Comparison of ENCODE assay signal across 18 cellular contexts in the genomic region with DNA sequence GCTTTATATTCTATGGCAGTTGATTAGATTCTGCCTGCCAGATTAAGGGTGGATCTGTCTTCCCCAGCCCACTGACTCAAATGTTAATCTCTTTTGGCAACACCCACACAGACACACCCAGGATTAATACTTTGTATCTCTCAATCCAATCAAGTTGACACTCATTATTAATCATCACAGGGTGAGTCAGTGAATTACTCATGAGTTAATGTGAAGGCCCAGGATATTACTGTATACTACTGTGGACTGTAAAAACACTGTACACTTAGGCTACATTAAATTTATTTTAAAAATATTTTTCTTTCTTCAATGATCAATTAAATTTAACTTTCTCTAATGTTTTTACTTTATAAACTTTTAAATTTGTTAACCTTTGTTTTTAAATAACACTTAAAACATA.
A peak's percentile ranks its signal among the peaks of the same experiment; 100 is the strongest.
DNase-seq lines count a peak whose midpoint lies in the region; ATAC-seq and TF ChIP-seq lines count a peak whose summit lies in the region.
"Had no signal": no experiment of that assay in that cellular context is flagged by ENCODE, and none has a peak within 500 bp of the region (broad histone marks: within the 10 kb centered on the region; RNA-seq: fewer than 3 reads in every experiment).

No MANE protein-coding gene starts in this region.

- no peaks in the 10 kb centered on the region for H3K36me3 Mint-ChIP-seq in activated T-helper 17 cell treated with anti-CD3 and anti-CD28 coated beads, Interleukin-2, amount 50 U/mL, for 72 hours (ENCODE audit: low read depth)
- H3K36me3 Mint-ChIP-seq: CD4-positive, alpha-beta memory T cell had no signal

- H3K27me3 ChIP-seq in foreskin keratinocyte: no peaks in the 10 kb centered on the region

- no peaks in the 10 kb centered on the region for H3K27me3 Mint-ChIP-seq in activated T-helper 17 cell treated with anti-CD3 and anti-CD28 coated beads, Interleukin-2, amount 50 U/mL, for 72 hours
- no peaks in the 10 kb centered on the region for H3K27me3 Mint-ChIP-seq in stimulated activated naive CD8-positive, alpha-beta T cell treated with anti-CD3 and anti-CD28 coated beads, Interleukin-15, amount 100 ng/mL, for 72 hours
- H3K27me3 Mint-ChIP-seq: CD4-positive, alpha-beta memory T cell had no signal

- DNase-seq in ELR (ENCODE audit: low read depth) (peak; percentile 1), NCI-H460 (ENCODE audit: extremely low read depth, low read depth) (peak; percentile 3), foreskin keratinocyte (peak; percentile 13 to 19), GM10266 (ENCODE audit: extremely low spot score) (no peak), GDM1 (lab: John Stamatoyannopoulos, UW) (no peak)
- DNase-seq in stimulated activated naive CD8-positive, alpha-beta T cell treated with anti-CD3 and anti-CD28 coated beads, Interleukin-15, amount 100 ng/mL, for 72 hours: no peak
- DNase-seq: Calu3; CD4-positive, alpha-beta memory T cell; NCI-H1092; NCI-H146; NCI-H2081; NCI-H2227 treated with DMSO at 0.1 percent for 48 hours; NCI-H524 treated with DMSO at 0.1 percent for 48 hours had no signal

- no peaks in the 10 kb centered on the region for H3K9me3 Mint-ChIP-seq in activated T-helper 17 cell treated with anti-CD3 and anti-CD28 coated beads, Interleukin-2, amount 50 U/mL, for 72 hours
- no peaks in the 10 kb centered on the region for H3K9me3 Mint-ChIP-seq in stimulated activated naive CD8-positive, alpha-beta T cell treated with anti-CD3 and anti-CD28 coated beads, Interleukin-15, amount 100 ng/mL, for 72 hours
- H3K9me3 Mint-ChIP-seq: CD4-positive, alpha-beta memory T cell had no signal

- TF ChIP-seq CTCF in foreskin keratinocyte (conservative IDR thresholded peaks at IDR 0.05) (no peak), GM10266 (IDR thresholded peaks at IDR 0.05; ENCODE audit: control insufficient read depth, insufficient read depth, low read depth, missing control alignments) (no peak)

- H3K27ac Mint-ChIP-seq in activated T-helper 17 cell treated with anti-CD3 and anti-CD28 coated beads, Interleukin-2, amount 50 U/mL, for 72 hours: no peak overlapping the region
- no peak overlapping the region for H3K27ac Mint-ChIP-seq in stimulated activated naive CD8-positive, alpha-beta T cell treated with anti-CD3 and anti-CD28 coated beads, Interleukin-15, amount 100 ng/mL, for 72 hours
- H3K27ac Mint-ChIP-seq: CD4-positive, alpha-beta memory T cell had no signal

- ATAC-seq in activated T-helper 17 cell treated with anti-CD3 and anti-CD28 coated beads, Interleukin-2, amount 50 U/mL, for 72 hours (replicated peaks): peak; percentile 45
- ATAC-seq in foreskin keratinocyte (peak; percentile 99), GM19452 (IDR thresholded peaks at IDR 0.05; ENCODE audit: unreplicated experiment) (no peak)
- no peak for ATAC-seq in stimulated activated naive CD8-positive, alpha-beta T cell treated with anti-CD3 and anti-CD28 coated beads, Interleukin-15, amount 100 ng/mL, for 72 hours
- ATAC-seq: GM12878, K562 had no signal

- H3K27ac ChIP-seq in foreskin keratinocyte: no peak overlapping the region
- H3K27ac ChIP-seq: HL-60 had no signal

- no peaks in the 10 kb centered on the region for H3K4me1 ChIP-seq in foreskin keratinocyte

- no peaks in the 10 kb centered on the region for H3K4me1 Mint-ChIP-seq in activated T-helper 17 cell treated with anti-CD3 and anti-CD28 coated beads, Interleukin-2, amount 50 U/mL, for 72 hours
- no peaks in the 10 kb centered on the region for H3K4me1 Mint-ChIP-seq in stimulated activated naive CD8-positive, alpha-beta T cell treated with anti-CD3 and anti-CD28 coated beads, Interleukin-15, amount 100 ng/mL, for 72 hours

- no peak overlapping the region for H3K4me3 Mint-ChIP-seq in activated T-helper 17 cell treated with anti-CD3 and anti-CD28 coated beads, Interleukin-2, amount 50 U/mL, for 72 hours
- no peak overlapping the region for H3K4me3 Mint-ChIP-seq in stimulated activated naive CD8-positive, alpha-beta T cell treated with anti-CD3 and anti-CD28 coated beads, Interleukin-15, amount 100 ng/mL, for 72 hours
- H3K4me3 Mint-ChIP-seq: CD4-positive, alpha-beta memory T cell had no signal

Comparison
In these comparisons a context has a peak if more than half of its experiments do, and no peak if none do; other contexts are left out.
1. DNase-seq: peak in ELR (single experiment), NCI-H460 (single experiment) and foreskin keratinocyte (2 of 2); none in GM10266 (single experiment), GDM1 (single experiment) and stimulated activated naive CD8-positive, alpha-beta T cell treated with anti-CD3 and anti-CD28 coated beads, Interleukin-15, amount 100 ng/mL, for 72 hours (0 of 2).
2. ATAC-seq: peak in activated T-helper 17 cell treated with anti-CD3 and anti-CD28 coated beads, Interleukin-2, amount 50 U/mL, for 72 hours (single experiment) and foreskin keratinocyte (single experiment); none in stimulated activated naive CD8-positive, alpha-beta T cell treated with anti-CD3 and anti-CD28 coated beads, Interleukin-15, amount 100 ng/mL, for 72 hours (single experiment) and GM19452 (single experiment).